Comparison of ENCODE assay signal across 24 cellular contexts in genomic region chr17:8439681-8440080, GRCh38. TPM values are rescaled to one million over a fixed set of nuclear protein-coding genes. Genes with fewer than 3 reads are reported as not detected.
DNase-seq lines count a peak whose midpoint lies in the region; ATAC-seq, FAIRE-seq and TF ChIP-seq lines count a peak whose summit lies in the region.
"Had no signal": no experiment of that assay in that cellular context is flagged by ENCODE, and none has a peak within 500 bp of the region (broad histone marks: within the 10 kb centered on the region; RNA-seq: fewer than 3 reads in every experiment).

No MANE protein-coding gene starts in this region.

- BruUV-seq in K562 (replicated peaks; lab: Mats Ljungman, UMichigan): no TSS peak

- H3K36me3 ChIP-seq in K562 (ENCODE audit: control insufficient read depth, insufficient read depth, low read length): peaks cover 24% of the 10 kb centered on the region; the same call in 2 of the 3 replicates
- H3K36me3 ChIP-seq in naive thymus-derived CD4-positive, alpha-beta T cell (ENCODE audit: control insufficient read depth in 2 of 3, insufficient read depth in 3 of 3, low read length in 3 of 3): peaks cover 0 to 17% (median 0%) of the 10 kb centered on the region in 3 experiments

- POLR2A ChIA-PET in CD4-positive, alpha-beta T cell (lab: Charles Lee): no interaction called here
- POLR2A ChIA-PET in K562 (lab: Yijun Ruan, JAX): no interaction called here
- POLR2A ChIA-PET in naive thymus-derived CD4-positive, alpha-beta T cell (lab: Charles Lee): interaction anchor here (0.9 kb wide), 1 partner anchor 12 kb away, joined by 4 read pairs; no protein-coding TSS in a partner anchor
- POLR2A ChIA-PET in activated CD4-positive, alpha-beta memory T cell treated with anti-CD3 and anti-CD28 coated beads for 36 hours (lab: Charles Lee): no interaction called here

- TF ChIP-seq POLR2A in K562 (conservative IDR thresholded peaks at IDR 0.05): no peak

- peaks cover 64% of the 10 kb centered on the region for H3K79me2 ChIP-seq in K562 (ENCODE audit: control insufficient read depth, insufficient read depth, low read length)

- 97% methylated on average over 3 of the region's 3 CpGs for WGBS in K562 (ENCODE audit: insufficient coverage, low coverage, missing lambda C conversion rate)

- no peaks in the 10 kb centered on the region for H3K27me3 ChIP-seq in CD4-positive, alpha-beta T cell (ENCODE audit: control insufficient read depth, insufficient read depth, low read length)
- H3K27me3 ChIP-seq in K562 (ENCODE audit: control insufficient read depth in 2 of 2, insufficient read depth in 2 of 2, low read length in 2 of 2): no peaks in the 10 kb centered on the region
- H3K27me3 ChIP-seq in naive thymus-derived CD4-positive, alpha-beta T cell (ENCODE audit: control insufficient read depth in 2 of 2, insufficient read depth in 2 of 2, low read length in 2 of 2): no peaks in the 10 kb centered on the region

- H3K9me1 ChIP-seq in K562 (ENCODE audit: control insufficient read depth, insufficient read depth, low read length): no peaks in the 10 kb centered on the region

- no peak for TF ChIP-seq EP300 in K562 (IDR thresholded peaks at IDR 0.05; ENCODE audit: low read length)

- peaks cover 69% of the 10 kb centered on the region for H3K4me1 Mint-ChIP-seq in activated T-cell treated with anti-CD3 and anti-CD28 coated beads, Interleukin-2, amount 50 U/mL, for 24 hours (ENCODE audit: low read depth)
- H3K4me1 Mint-ChIP-seq in activated T-cell treated with anti-CD3 and anti-CD28 coated beads, Interleukin-2, amount 50 U/mL, for 72 hours (ENCODE audit: low read depth): peaks cover 54% of the 10 kb centered on the region
- peaks cover 83% of the 10 kb centered on the region for H3K4me1 Mint-ChIP-seq in CD4-positive, alpha-beta T cell (ENCODE audit: low read depth)
- peaks cover 39 to 85% (median 75%) of the 10 kb centered on the region in 7 donors for H3K4me1 Mint-ChIP-seq in naive thymus-derived CD4-positive, alpha-beta T cell
- peaks cover 61% of the 10 kb centered on the region for H3K4me1 Mint-ChIP-seq in activated CD4-positive, alpha-beta memory T cell treated with anti-CD3 and anti-CD28 coated beads for 36 hours (ENCODE audit: low read depth)

- H4K20me1 ChIP-seq in K562 (replicated peaks; ENCODE audit: control insufficient read depth, insufficient read depth, low read length): no peaks in the 10 kb centered on the region

- H2AFZ ChIP-seq in K562 (ENCODE audit: low read depth, low read length): no peak overlapping the region

- no peak for ATAC-seq in activated T-cell treated with anti-CD3 and anti-CD28 coated beads, Interleukin-2, amount 50 U/mL, for 72 hours (replicated peaks in 1 of 2)
- no peak for ATAC-seq in CD4-positive, alpha-beta T cell (ENCODE audit: poor library complexity)
- no peak for ATAC-seq in K562
- ATAC-seq in naive thymus-derived CD4-positive, alpha-beta T cell: no peak
- ATAC-seq in GM18868 (IDR thresholded peaks at IDR 0.05; ENCODE audit: unreplicated experiment): no peak
- no peak for ATAC-seq in GM19023 (IDR thresholded peaks at IDR 0.05; ENCODE audit: unreplicated experiment)

- H3K9ac ChIP-seq in K562 (ENCODE audit: insufficient read depth in 1 of 2, low read depth in 2 of 2, low read length in 2 of 2): no peak overlapping the region

- H3K27ac ChIP-seq in CD4-positive, alpha-beta T cell (ENCODE audit: low read depth, low read length): no peak overlapping the region
- H3K27ac ChIP-seq in K562 (ENCODE audit: extremely low read depth, low read depth, low read length): no peak overlapping the region
- no peak overlapping the region for H3K27ac ChIP-seq in naive thymus-derived CD4-positive, alpha-beta T cell (ENCODE audit: low read depth, low read length)

- CTCF ChIA-PET in CD4-positive, alpha-beta T cell (lab: Charles Lee): no interaction called here
- CTCF ChIA-PET in K562 (lab: Yijun Ruan, JAX; ENCODE audit: low intra/inter-chr PET ratio): no interaction called here
- CTCF ChIA-PET in naive thymus-derived CD4-positive, alpha-beta T cell (lab: Charles Lee): no interaction called here
- CTCF ChIA-PET in activated CD4-positive, alpha-beta memory T cell treated with anti-CD3 and anti-CD28 coated beads for 36 hours (lab: Charles Lee): no interaction called here

- FAIRE-seq in K562 (lab: Jason Lieb, UNC): no peak
- FAIRE-seq: D721Med, RCC 7860 had no signal

- H3K36me3 Mint-ChIP-seq in activated T-cell treated with anti-CD3 and anti-CD28 coated beads, Interleukin-2, amount 50 U/mL, for 24 hours (ENCODE audit: low read depth): peaks cover 70% of the 10 kb centered on the region
- peaks cover 2 to 11% of the 10 kb centered on the region in 2 donors for H3K36me3 Mint-ChIP-seq in activated T-cell treated with anti-CD3 and anti-CD28 coated beads, Interleukin-2, amount 50 U/mL, for 72 hours (ENCODE audit: insufficient read depth in 2 of 2)
- peaks cover 68% of the 10 kb centered on the region for H3K36me3 Mint-ChIP-seq in CD4-positive, alpha-beta T cell (ENCODE audit: low read depth)
- H3K36me3 Mint-ChIP-seq in naive thymus-derived CD4-positive, alpha-beta T cell: peaks cover 5 to 26% (median 14%) of the 10 kb centered on the region in 5 donors
- peaks cover 19% of the 10 kb centered on the region for H3K36me3 Mint-ChIP-seq in activated CD4-positive, alpha-beta memory T cell treated with anti-CD3 and anti-CD28 coated beads for 36 hours

- no peaks in the 10 kb centered on the region for H3K27me3 Mint-ChIP-seq in activated T-cell treated with anti-CD3 and anti-CD28 coated beads, Interleukin-2, amount 50 U/mL, for 24 hours
- no peaks in the 10 kb centered on the region for H3K27me3 Mint-ChIP-seq in activated T-cell treated with anti-CD3 and anti-CD28 coated beads, Interleukin-2, amount 50 U/mL, for 72 hours (ENCODE audit: low read depth)
- no peaks in the 10 kb centered on the region for H3K27me3 Mint-ChIP-seq in CD4-positive, alpha-beta T cell
- H3K27me3 Mint-ChIP-seq in naive thymus-derived CD4-positive, alpha-beta T cell: no peaks in the 10 kb centered on the region
- no peaks in the 10 kb centered on the region for H3K27me3 Mint-ChIP-seq in activated CD4-positive, alpha-beta memory T cell treated with anti-CD3 and anti-CD28 coated beads for 36 hours

- H3K4me3 ChIP-seq in K562: no peak overlapping the region
- no peak overlapping the region for H3K4me3 ChIP-seq in naive thymus-derived CD4-positive, alpha-beta T cell (ENCODE audit: low read length)

- intact Hi-C loops in CD4-positive, alpha-beta T cell (cut with DNase I, micrococcal nuclease): loop anchor here in 1 of 2 experiments (10.0 kb wide), 3 partner anchors 515 to 1425 kb away; partner anchors contain the start of genes CFAP52, RNASEK and STX8
- intact Hi-C loops in K562 (cut with micrococcal nuclease): no loop called here
- intact Hi-C loops in naive thymus-derived CD4-positive, alpha-beta T cell (cut with micrococcal nuclease): loop anchor here (5.0 to 10.0 kb wide), 6 partner anchors 192 to 1427 kb away; partner anchors contain the start of genes PIK3R5 (in 2 of the 2), CNTROB (in 1 of the 2), CTC1 (in 1 of the 2) and PFAS (in 1 of the 2)
- intact Hi-C loops in activated CD4-positive, alpha-beta memory T cell treated with anti-CD3 and anti-CD28 coated beads for 36 hours (cut with micrococcal nuclease): loop anchor here (5.0 to 10.0 kb wide), 5 partner anchors 192 to 755 kb away; partner anchors contain the start of genes CTC1, PFAS, TP53 and WRAP53

- H3K4me1 ChIP-seq in K562 (replicated peaks in 1 of 2; ENCODE audit: control insufficient read depth in 2 of 2, insufficient read depth in 2 of 2, low read length in 2 of 2): peaks cover 0 to 7% of the 10 kb centered on the region in 2 experiments; a peak in 4 of 5 replicates
- peaks cover 24 to 38% of the 10 kb centered on the region in 2 donors for H3K4me1 ChIP-seq in naive thymus-derived CD4-positive, alpha-beta T cell (ENCODE audit: control insufficient read depth in 2 of 2, insufficient read depth in 2 of 2, low read length in 2 of 2)

- TF ChIP-seq RAD21 in K562 (CRISPR knock-in tag; conservative IDR thresholded peaks at IDR 0.05 in 1 of 2, IDR thresholded peaks at IDR 0.05 in 1 of 2): no peak

- no peaks in the 10 kb centered on the region for H3K9me3 ChIP-seq in CD4-positive, alpha-beta T cell (ENCODE audit: control insufficient read depth, low read length)
- H3K9me3 ChIP-seq in K562 (replicated peaks; ENCODE audit: control insufficient read depth, insufficient read depth, low read depth, low read length): no peaks in the 10 kb centered on the region
- H3K9me3 ChIP-seq in naive thymus-derived CD4-positive, alpha-beta T cell (ENCODE audit: control insufficient read depth in 2 of 3, low read length in 3 of 3): no peaks in the 10 kb centered on the region

- no peak overlapping the region for H3K4me3 Mint-ChIP-seq in activated T-cell treated with anti-CD3 and anti-CD28 coated beads, Interleukin-2, amount 50 U/mL, for 24 hours
- H3K4me3 Mint-ChIP-seq in activated T-cell treated with anti-CD3 and anti-CD28 coated beads, Interleukin-2, amount 50 U/mL, for 72 hours: peak overlapping the region in 1 of 2 donors; percentile 16
- peak overlapping the region; percentile 34 for H3K4me3 Mint-ChIP-seq in CD4-positive, alpha-beta T cell
- H3K4me3 Mint-ChIP-seq in naive thymus-derived CD4-positive, alpha-beta T cell: peak overlapping the region; percentile 12 to 96 (median 39)
- no peak overlapping the region for H3K4me3 Mint-ChIP-seq in activated CD4-positive, alpha-beta memory T cell treated with anti-CD3 and anti-CD28 coated beads for 36 hours

- in situ Hi-C loops in K562 (cut with MboI): no loop called here

- H3K4me2 ChIP-seq in K562 (ENCODE audit: insufficient read depth, low read length): no peak overlapping the region

- H3K27ac Mint-ChIP-seq in activated T-cell treated with anti-CD3 and anti-CD28 coated beads, Interleukin-2, amount 50 U/mL, for 24 hours: peak overlapping the region; percentile 51
- no peak overlapping the region for H3K27ac Mint-ChIP-seq in activated T-cell treated with anti-CD3 and anti-CD28 coated beads, Interleukin-2, amount 50 U/mL, for 72 hours
- peak overlapping the region; percentile 19 for H3K27ac Mint-ChIP-seq in CD4-positive, alpha-beta T cell
- H3K27ac Mint-ChIP-seq in naive thymus-derived CD4-positive, alpha-beta T cell: peak overlapping the region in 5 of 9 donors; percentile 12 to 51 (median 27)
- H3K27ac Mint-ChIP-seq in activated CD4-positive, alpha-beta memory T cell treated with anti-CD3 and anti-CD28 coated beads for 36 hours: no peak overlapping the region

- TF ChIP-seq CTCF in CD4-positive, alpha-beta T cell (IDR thresholded peaks at IDR 0.05): no peak
- TF ChIP-seq CTCF in K562 (IDR thresholded peaks at IDR 0.05 in 2 of 3, conservative IDR thresholded peaks at IDR 0.05 in 1 of 3; ENCODE audit: insufficient read depth in 2 of 3, low read depth in 1 of 3, low read length in 3 of 3): no peak

- no peak for DNase-seq in activated T-cell treated with anti-CD3 and anti-CD28 coated beads, Interleukin-2, amount 50 U/mL, for 24 hours
- no peak for DNase-seq in activated T-cell treated with anti-CD3 and anti-CD28 coated beads, Interleukin-2, amount 50 U/mL, for 72 hours
- DNase-seq in CD4-positive, alpha-beta T cell: no peak
- no peak for DNase-seq in K562 (ENCODE audit: extremely low read depth in 1 of 4, low spot score in 3 of 4)
- DNase-seq in naive thymus-derived CD4-positive, alpha-beta T cell: no peak
- no peak for DNase-seq in activated CD4-positive, alpha-beta memory T cell treated with anti-CD3 and anti-CD28 coated beads for 36 hours
- DNase-seq: AML-193, C1 segment of cervical spinal cord, DMS53, GDM1, H7, Kasumi-1, NCI-H1694, NCI-H2081, NCI-H2171 treated with DMSO at 0.1 percent for 48 hours, NCI-H446, NCI-H526 had no signal

- H3K9me3 Mint-ChIP-seq in activated T-cell treated with anti-CD3 and anti-CD28 coated beads, Interleukin-2, amount 50 U/mL, for 24 hours: no peaks in the 10 kb centered on the region
- no peaks in the 10 kb centered on the region for H3K9me3 Mint-ChIP-seq in activated T-cell treated with anti-CD3 and anti-CD28 coated beads, Interleukin-2, amount 50 U/mL, for 72 hours
- no peaks in the 10 kb centered on the region for H3K9me3 Mint-ChIP-seq in CD4-positive, alpha-beta T cell
- H3K9me3 Mint-ChIP-seq in naive thymus-derived CD4-positive, alpha-beta T cell: peaks cover 0 to 2% (median 0%) of the 10 kb centered on the region in 11 donors
- no peaks in the 10 kb centered on the region for H3K9me3 Mint-ChIP-seq in activated CD4-positive, alpha-beta memory T cell treated with anti-CD3 and anti-CD28 coated beads for 36 hours

RNA-seq across cellular contexts. Expression of gene NDEL1, which starts 4.0 kb away (rescaled TPM):
- 10 to 100 TPM; 65.1 to 74.2 TPM for total RNA-seq in activated T-cell treated with anti-CD3 and anti-CD28 coated beads, Interleukin-2, amount 50 U/mL, for 72 hours
- total RNA-seq in CD4-positive, alpha-beta T cell: 100 to 1,000 TPM; 300 to 313 TPM
- total RNA-seq in K562 (2011; cell fraction: chromatin; rRNA removed; ENCODE audit: low replicate concordance): 67.3 and 150 TPM in 2 replicates
- 50.3 and 51.5 TPM in 2 replicates for total RNA-seq in K562 (2011; cell fraction: nucleolus; rRNA removed)
- 71.7 and 72.9 TPM in 2 replicates for total RNA-seq in K562 (2011; cell fraction: nucleoplasm; rRNA removed)
- total RNA-seq in K562 (2014; rRNA removed) (17.3 and 19.0 TPM in 2 replicates), K562 (2014; rRNA removed; fragmentation: Illumina TruSeq; extraction: Trizol) (21.1 and 25.3 TPM in 2 replicates), K562 (2015; rRNA removed; fragmentation: Illumina TruSeq; extraction: Trizol) (22.7 and 23.7 TPM in 2 replicates), K562 (2021) (23.5 and 26.6 TPM in 2 replicates)
- polyA plus RNA-seq in K562 (2011; rRNA removed) (29.1 and 30.5 TPM in 2 replicates), K562 (2014; fragmentation: Illumina TruSeq; extraction: Trizol) (26.9 and 28.6 TPM in 2 replicates), K562 (2014; fragmentation: Nextera tagmentation; extraction: Ambion mirVana) (1 to 10 TPM in 1 of 2 experiments, under 1 TPM in 1; 0.86 to 2.0 TPM), K562 (2014; rRNA removed) (29.2 and 38.7 TPM in 2 replicates)
- polyA plus RNA-seq in K562 (2011; cell fraction: cytosol; rRNA removed): 29.5 and 36.3 TPM in 2 replicates
- polyA plus RNA-seq in K562 (2011; cell fraction: nucleus; rRNA removed): 70.1 and 75.1 TPM in 2 replicates
- 19.6 and 20.6 TPM in 2 replicates for polyA plus RNA-seq in K562 (2012)
- 29.0 and 31.7 TPM in 2 replicates for polyA minus RNA-seq in K562 (2011; rRNA and poly(A)+ RNA removed)
- 10.7 and 14.2 TPM in 2 replicates for polyA minus RNA-seq in K562 (2011; cell fraction: cytosol; rRNA and poly(A)+ RNA removed)
- polyA minus RNA-seq in K562 (2011; cell fraction: nucleus; rRNA and poly(A)+ RNA removed): 28.3 and 50.1 TPM in 2 replicates
- total RNA-seq in naive thymus-derived CD4-positive, alpha-beta T cell: 100 to 1,000 TPM in 4 of 5 experiments, 10 to 100 TPM in 1; 72.6 to 274 (median 116) TPM
- polyA plus RNA-seq in naive thymus-derived CD4-positive, alpha-beta T cell: 10 to 100 TPM; 53.7 to 73.2 TPM
- 10 to 100 TPM; 58.0 to 62.8 TPM for total RNA-seq in activated CD4-positive, alpha-beta memory T cell treated with anti-CD3 and anti-CD28 coated beads for 36 hours

RNA-seq across cellular contexts. Expression of gene RNF222, which starts 42.1 kb away (rescaled TPM):
- under 1 TPM; 0.07 to 0.19 TPM for total RNA-seq in activated T-cell treated with anti-CD3 and anti-CD28 coated beads, Interleukin-2, amount 50 U/mL, for 72 hours
- 1 to 10 TPM; 1.2 TPM for total RNA-seq in CD4-positive, alpha-beta T cell
- not detected in 2 replicates for total RNA-seq in K562 (2011; cell fraction: chromatin; rRNA removed; ENCODE audit: low replicate concordance)
- total RNA-seq in K562 (2011; cell fraction: nucleolus; rRNA removed): not detected in 2 replicates
- not detected in 2 replicates for total RNA-seq in K562 (2011; cell fraction: nucleoplasm; rRNA removed)
- total RNA-seq in K562 (2014; rRNA removed): 0.08 TPM in 1 of 2 replicates, not detected in the other
- 0.06 TPM in 1 of 2 replicates, not detected in the other for total RNA-seq in K562 (2014; rRNA removed; fragmentation: Illumina TruSeq; extraction: Trizol)
- total RNA-seq in K562 (2015; rRNA removed; fragmentation: Illumina TruSeq; extraction: Trizol): not detected in 2 replicates
- not detected in 2 replicates for total RNA-seq in K562 (2021)
- polyA plus RNA-seq in K562 (2011; rRNA removed): not detected in 2 replicates
- polyA plus RNA-seq in K562 (2011; cell fraction: cytosol; rRNA removed): not detected in 2 replicates
- polyA plus RNA-seq in K562 (2011; cell fraction: nucleus; rRNA removed): not detected in 2 replicates
- polyA plus RNA-seq in K562 (2012): 0.03 and 0.04 TPM in 2 replicates
- not detected in 2 replicates for polyA plus RNA-seq in K562 (2014; fragmentation: Illumina TruSeq; extraction: Trizol)
- polyA plus RNA-seq in K562 (2014; fragmentation: Nextera tagmentation; extraction: Ambion mirVana): not detected
- not detected in 2 replicates for polyA plus RNA-seq in K562 (2014; rRNA removed)
- polyA minus RNA-seq in K562 (2011; rRNA and poly(A)+ RNA removed): not detected in 2 replicates
- polyA minus RNA-seq in K562 (2011; cell fraction: cytosol; rRNA and poly(A)+ RNA removed): not detected in 2 replicates
- not detected in 2 replicates for polyA minus RNA-seq in K562 (2011; cell fraction: nucleus; rRNA and poly(A)+ RNA removed)
- total RNA-seq in naive thymus-derived CD4-positive, alpha-beta T cell: 1 to 10 TPM in 1 of 5 experiments, under 1 TPM in 3, not detected in 1; 0.13 to 1.7 (median 0.52) TPM
- polyA plus RNA-seq in naive thymus-derived CD4-positive, alpha-beta T cell: under 1 TPM; 0.16 to 0.35 TPM
- not detected for total RNA-seq in activated CD4-positive, alpha-beta memory T cell treated with anti-CD3 and anti-CD28 coated beads for 36 hours
- total RNA-seq: A172, H7, MCF 10A had no signal
- polyA plus RNA-seq: AG04450 had no signal

RNA-seq across cellular contexts. Expression of gene RPL26, which starts 56.7 kb away (rescaled TPM):
- total RNA-seq in activated T-cell treated with anti-CD3 and anti-CD28 coated beads, Interleukin-2, amount 50 U/mL, for 72 hours: 1,000 to 10,000 TPM; 3,459 to 3,692 TPM
- 1,000 to 10,000 TPM; 2,959 to 3,104 TPM for total RNA-seq in CD4-positive, alpha-beta T cell
- total RNA-seq in K562 (2011; cell fraction: chromatin; rRNA removed; ENCODE audit: low replicate concordance): 244 and 334 TPM in 2 replicates
- 298 and 337 TPM in 2 replicates for total RNA-seq in K562 (2011; cell fraction: nucleolus; rRNA removed)
- 567 and 1,126 TPM in 2 replicates for total RNA-seq in K562 (2011; cell fraction: nucleoplasm; rRNA removed)
- total RNA-seq in K562 (2014; rRNA removed) (1,785 and 2,781 TPM in 2 replicates), K562 (2014; rRNA removed; fragmentation: Illumina TruSeq; extraction: Trizol) (3,633 and 3,959 TPM in 2 replicates), K562 (2015; rRNA removed; fragmentation: Illumina TruSeq; extraction: Trizol) (2,809 and 2,904 TPM in 2 replicates), K562 (2021) (1,474 and 1,702 TPM in 2 replicates)
- polyA plus RNA-seq in K562 (2011; rRNA removed) (3,982 and 4,074 TPM in 2 replicates), K562 (2014; fragmentation: Illumina TruSeq; extraction: Trizol) (3,435 and 3,978 TPM in 2 replicates), K562 (2014; fragmentation: Nextera tagmentation; extraction: Ambion mirVana) (1,000 to 10,000 TPM; 1,706 to 1,892 TPM), K562 (2014; rRNA removed) (3,525 and 3,633 TPM in 2 replicates)
- 925 and 2,470 TPM in 2 replicates for polyA plus RNA-seq in K562 (2011; cell fraction: cytosol; rRNA removed)
- polyA plus RNA-seq in K562 (2011; cell fraction: nucleus; rRNA removed): 415 and 1,025 TPM in 2 replicates
- 3,098 and 3,525 TPM in 2 replicates for polyA plus RNA-seq in K562 (2012)
- polyA minus RNA-seq in K562 (2011; rRNA and poly(A)+ RNA removed): 2,832 and 3,117 TPM in 2 replicates
- 387 and 436 TPM in 2 replicates for polyA minus RNA-seq in K562 (2011; cell fraction: cytosol; rRNA and poly(A)+ RNA removed)
- polyA minus RNA-seq in K562 (2011; cell fraction: nucleus; rRNA and poly(A)+ RNA removed): 92.8 and 251 TPM in 2 replicates
- total RNA-seq in naive thymus-derived CD4-positive, alpha-beta T cell: 1,000 to 10,000 TPM; 2,029 to 3,298 (median 3,039) TPM
- polyA plus RNA-seq in naive thymus-derived CD4-positive, alpha-beta T cell: 1,000 to 10,000 TPM; 1,965 to 2,128 TPM
- 1,000 to 10,000 TPM; 2,959 to 2,997 TPM for total RNA-seq in activated CD4-positive, alpha-beta memory T cell treated with anti-CD3 and anti-CD28 coated beads for 36 hours

Comparison
In these comparisons a context has a peak if more than half of its experiments do, and no peak if none do; other contexts are left out.
1. H3K27ac Mint-ChIP-seq: peak in activated T-cell treated with anti-CD3 and anti-CD28 coated beads, Interleukin-2, amount 50 U/mL, for 24 hours (single experiment), CD4-positive, alpha-beta T cell (single experiment) and naive thymus-derived CD4-positive, alpha-beta T cell (5 of 9); none in activated T-cell treated with anti-CD3 and anti-CD28 coated beads, Interleukin-2, amount 50 U/mL, for 72 hours (single experiment) and activated CD4-positive, alpha-beta memory T cell treated with anti-CD3 and anti-CD28 coated beads for 36 hours (single experiment).
2. H3K4me3 Mint-ChIP-seq: peak in CD4-positive, alpha-beta T cell (single experiment) and naive thymus-derived CD4-positive, alpha-beta T cell (10 of 10); none in activated T-cell treated with anti-CD3 and anti-CD28 coated beads, Interleukin-2, amount 50 U/mL, for 24 hours (single experiment) and activated CD4-positive, alpha-beta memory T cell treated with anti-CD3 and anti-CD28 coated beads for 36 hours (single experiment).